ENCODE assay signal across 8 cellular contexts in the genomic region with DNA sequence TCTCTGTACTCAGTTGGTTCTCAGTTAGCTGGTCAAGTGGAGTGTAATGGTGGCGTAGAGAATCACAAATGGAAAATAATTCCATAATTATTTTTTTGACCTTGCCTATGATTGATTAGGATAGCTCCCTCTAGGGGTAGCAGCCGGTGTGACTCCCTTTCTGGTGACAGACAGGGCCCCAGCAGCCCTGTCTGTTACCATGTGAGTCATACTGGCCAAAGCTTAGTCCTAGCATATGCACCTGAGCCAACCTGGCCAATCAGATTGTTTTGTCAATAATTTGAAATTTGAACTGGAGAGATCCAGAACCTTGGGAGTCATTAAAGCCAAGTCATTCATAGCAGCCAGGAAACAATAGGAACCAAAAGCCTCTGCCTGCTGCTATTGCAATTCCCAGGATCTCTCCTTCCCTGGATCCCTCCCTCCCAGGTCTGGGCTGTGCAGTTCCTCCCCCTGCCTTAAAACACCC. TPM values are rescaled to one million over a fixed set of nuclear protein-coding genes. Genes with fewer than 3 reads are reported as not detected.
A peak's percentile ranks its signal among the peaks of the same experiment; 100 is the strongest.
DNase-seq lines count a peak whose midpoint lies in the region; ATAC-seq and TF ChIP-seq lines count a peak whose summit lies in the region.

No MANE protein-coding gene starts in this region.

- TF ChIP-seq CTCF in 22Rv1 (IDR thresholded peaks at IDR 0.05) (peak; percentile 91), epithelial cell of esophagus (IDR thresholded peaks at IDR 0.05; ENCODE audit: insufficient read depth, low read depth, low read length, missing control alignments) (peak; percentile 87)

- no peaks in the 10 kb centered on the region for H3K9me3 ChIP-seq in naive thymus-derived CD4-positive, alpha-beta T cell (ENCODE audit: control insufficient read depth in 2 of 3, low read length in 3 of 3)

- peak overlapping the region; percentile 98 for H3K27ac ChIP-seq in 22Rv1
- H3K27ac ChIP-seq in naive thymus-derived CD4-positive, alpha-beta T cell (ENCODE audit: low read depth, low read length), result no peak overlapping the region

- H3K9me3 Mint-ChIP-seq in naive thymus-derived CD4-positive, alpha-beta T cell, result no peaks in the 10 kb centered on the region
- no peaks in the 10 kb centered on the region for H3K9me3 Mint-ChIP-seq in stimulated activated effector memory CD8-positive, alpha-beta T cell treated with anti-CD3 and anti-CD28 coated beads, Interleukin-12 subunit alpha, Interleukin-12 subunit beta, amount 100 ng/mL, for 72 hours

- ATAC-seq in GM18502 (IDR thresholded peaks at IDR 0.05; ENCODE audit: poor library complexity, unreplicated experiment), result peak; percentile 67
- ATAC-seq in naive thymus-derived CD4-positive, alpha-beta T cell, result peak; percentile 88
- ATAC-seq in stimulated activated effector memory CD8-positive, alpha-beta T cell treated with anti-CD3 and anti-CD28 coated beads, Interleukin-12 subunit alpha, Interleukin-12 subunit beta, amount 100 ng/mL, for 72 hours, result peak; percentile 93

- H3K4me3 ChIP-seq in epithelial cell of esophagus (ENCODE audit: low read length), result no peak overlapping the region
- no peak overlapping the region for H3K4me3 ChIP-seq in naive thymus-derived CD4-positive, alpha-beta T cell (ENCODE audit: low read length)

- H3K4me1 Mint-ChIP-seq in naive thymus-derived CD4-positive, alpha-beta T cell, result peaks cover 41 to 74% (median 66%) of the 10 kb centered on the region in 7 donors
- H3K4me1 Mint-ChIP-seq in stimulated activated effector memory CD8-positive, alpha-beta T cell treated with anti-CD3 and anti-CD28 coated beads, Interleukin-12 subunit alpha, Interleukin-12 subunit beta, amount 100 ng/mL, for 72 hours, result peaks cover 53% of the 10 kb centered on the region

- POLR2A ChIA-PET in naive thymus-derived CD4-positive, alpha-beta T cell (lab: Charles Lee), result interaction anchor here (1.1 kb wide), 2 partner anchors 21 to 24 kb away, joined by 3 to 5 read pairs; a partner anchor contains a TSS

- TF ChIP-seq EP300 in Ishikawa (IDR thresholded peaks at IDR 0.05; ENCODE audit: borderline replicate concordance), result no peak; the same call in 1 of the 2 replicates

- H3K27me3 ChIP-seq in naive thymus-derived CD4-positive, alpha-beta T cell (ENCODE audit: control insufficient read depth in 2 of 2, insufficient read depth in 2 of 2, low read length in 2 of 2), result no peaks in the 10 kb centered on the region

- peaks cover 0 to 18% (median 9%) of the 10 kb centered on the region in 5 donors for H3K36me3 Mint-ChIP-seq in naive thymus-derived CD4-positive, alpha-beta T cell
- H3K36me3 Mint-ChIP-seq in stimulated activated effector memory CD8-positive, alpha-beta T cell treated with anti-CD3 and anti-CD28 coated beads, Interleukin-12 subunit alpha, Interleukin-12 subunit beta, amount 100 ng/mL, for 72 hours, result peaks cover 53% of the 10 kb centered on the region

- H3K27me3 Mint-ChIP-seq in naive thymus-derived CD4-positive, alpha-beta T cell, result no peaks in the 10 kb centered on the region

- peak overlapping the region in 7 of 9 donors; percentile 48 to 90 (median 72) for H3K27ac Mint-ChIP-seq in naive thymus-derived CD4-positive, alpha-beta T cell
- peak overlapping the region; percentile 73 for H3K27ac Mint-ChIP-seq in stimulated activated effector memory CD8-positive, alpha-beta T cell treated with anti-CD3 and anti-CD28 coated beads, Interleukin-12 subunit alpha, Interleukin-12 subunit beta, amount 100 ng/mL, for 72 hours

- CTCF ChIA-PET in naive thymus-derived CD4-positive, alpha-beta T cell (lab: Charles Lee), result interaction anchor here (0.6 to 11.9 kb wide), 12 partner anchors 8 to 578 kb away, joined by 3 to 126 read pairs (median 4); a partner anchor contains a TSS

- H3K36me3 ChIP-seq in naive thymus-derived CD4-positive, alpha-beta T cell (ENCODE audit: control insufficient read depth in 2 of 3, insufficient read depth in 3 of 3, low read length in 3 of 3), result peaks cover 0 to 28% (median 0%) of the 10 kb centered on the region in 3 experiments

- intact Hi-C loops in naive thymus-derived CD4-positive, alpha-beta T cell (cut with micrococcal nuclease), result loop anchor here in 1 of 2 donors (2.0 to 10.0 kb wide), 3 partner anchors 104 to 668 kb away; a partner anchor contains a TSS

- TF ChIP-seq RAD21 in Ishikawa (IDR thresholded peaks at IDR 0.05; ENCODE audit: low read depth), result peak; percentile 32; the same call in 1 of the 2 replicates

- H3K4me3 Mint-ChIP-seq in naive thymus-derived CD4-positive, alpha-beta T cell, result peak overlapping the region in 8 of 10 donors; percentile 2 to 80 (median 26)
- no peak overlapping the region for H3K4me3 Mint-ChIP-seq in stimulated activated effector memory CD8-positive, alpha-beta T cell treated with anti-CD3 and anti-CD28 coated beads, Interleukin-12 subunit alpha, Interleukin-12 subunit beta, amount 100 ng/mL, for 72 hours

- DNase-seq in OCI-M1 (lab: John Stamatoyannopoulos, UW), result peak; percentile 88
- peak; percentile 53 for DNase-seq in activated T-cell treated with anti-CD3 and anti-CD28 coated beads for 24 hours (ENCODE audit: low read depth)
- peak; percentile 95 for DNase-seq in epithelial cell of esophagus (ENCODE audit: low read depth)
- peak; percentile 29 to 68 (median 45) for DNase-seq in naive thymus-derived CD4-positive, alpha-beta T cell
- peak; percentile 52 to 85 for DNase-seq in stimulated activated effector memory CD8-positive, alpha-beta T cell treated with anti-CD3 and anti-CD28 coated beads, Interleukin-12 subunit alpha, Interleukin-12 subunit beta, amount 100 ng/mL, for 72 hours (ENCODE audit: low spot score in 2 of 2)

- peaks cover 28 to 46% of the 10 kb centered on the region in 2 donors for H3K4me1 ChIP-seq in naive thymus-derived CD4-positive, alpha-beta T cell (ENCODE audit: control insufficient read depth in 2 of 2, insufficient read depth in 2 of 2, low read length in 2 of 2)

TF ChIP-seq in Ishikawa, 13 proteins besides CTCF, POLR2A, EP300 and RAD21:
- TF ChIP-seq YY1 (IDR thresholded peaks at IDR 0.05; ENCODE audit: low read depth) (no peak), CREB1 (IDR thresholded peaks at IDR 0.05; ENCODE audit: low read depth) (no peak), TEAD4 (IDR thresholded peaks at IDR 0.05) (no peak), FOXM1 (IDR thresholded peaks at IDR 0.05; ENCODE audit: borderline replicate concordance, low read depth) (peak; percentile 91), ZBTB7A (IDR thresholded peaks at IDR 0.05; ENCODE audit: low read depth) (no peak), TAF1 (IDR thresholded peaks at IDR 0.05; ENCODE audit: low read depth) (no peak), CEBPB (IDR thresholded peaks at IDR 0.05) (0 out of 2 replicates have a peak, but pooled peaks have one; percentile 19), EGR1 (IDR thresholded peaks at IDR 0.05) (no peak), NFIC (IDR thresholded peaks at IDR 0.05) (no peak), TCF12 (IDR thresholded peaks at IDR 0.05; ENCODE audit: low read depth) (0 out of 2 replicates have a peak, but pooled peaks have one; percentile 14)
- TF ChIP-seq, protein P1, sequence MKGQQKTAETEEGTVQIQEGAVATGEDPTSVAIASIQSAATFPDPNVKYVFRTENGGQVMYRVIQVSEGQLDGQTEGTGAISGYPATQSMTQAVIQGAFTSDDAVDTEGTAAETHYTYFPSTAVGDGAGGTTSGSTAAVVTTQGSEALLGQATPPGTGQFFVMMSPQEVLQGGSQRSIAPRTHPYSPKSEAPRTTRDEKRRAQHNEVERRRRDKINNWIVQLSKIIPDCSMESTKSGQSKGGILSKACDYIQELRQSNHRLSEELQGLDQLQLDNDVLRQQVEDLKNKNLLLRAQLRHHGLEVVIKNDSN (IDR thresholded peaks at IDR 0.05), result peak; percentile 81
- TF ChIP-seq, protein P2, sequence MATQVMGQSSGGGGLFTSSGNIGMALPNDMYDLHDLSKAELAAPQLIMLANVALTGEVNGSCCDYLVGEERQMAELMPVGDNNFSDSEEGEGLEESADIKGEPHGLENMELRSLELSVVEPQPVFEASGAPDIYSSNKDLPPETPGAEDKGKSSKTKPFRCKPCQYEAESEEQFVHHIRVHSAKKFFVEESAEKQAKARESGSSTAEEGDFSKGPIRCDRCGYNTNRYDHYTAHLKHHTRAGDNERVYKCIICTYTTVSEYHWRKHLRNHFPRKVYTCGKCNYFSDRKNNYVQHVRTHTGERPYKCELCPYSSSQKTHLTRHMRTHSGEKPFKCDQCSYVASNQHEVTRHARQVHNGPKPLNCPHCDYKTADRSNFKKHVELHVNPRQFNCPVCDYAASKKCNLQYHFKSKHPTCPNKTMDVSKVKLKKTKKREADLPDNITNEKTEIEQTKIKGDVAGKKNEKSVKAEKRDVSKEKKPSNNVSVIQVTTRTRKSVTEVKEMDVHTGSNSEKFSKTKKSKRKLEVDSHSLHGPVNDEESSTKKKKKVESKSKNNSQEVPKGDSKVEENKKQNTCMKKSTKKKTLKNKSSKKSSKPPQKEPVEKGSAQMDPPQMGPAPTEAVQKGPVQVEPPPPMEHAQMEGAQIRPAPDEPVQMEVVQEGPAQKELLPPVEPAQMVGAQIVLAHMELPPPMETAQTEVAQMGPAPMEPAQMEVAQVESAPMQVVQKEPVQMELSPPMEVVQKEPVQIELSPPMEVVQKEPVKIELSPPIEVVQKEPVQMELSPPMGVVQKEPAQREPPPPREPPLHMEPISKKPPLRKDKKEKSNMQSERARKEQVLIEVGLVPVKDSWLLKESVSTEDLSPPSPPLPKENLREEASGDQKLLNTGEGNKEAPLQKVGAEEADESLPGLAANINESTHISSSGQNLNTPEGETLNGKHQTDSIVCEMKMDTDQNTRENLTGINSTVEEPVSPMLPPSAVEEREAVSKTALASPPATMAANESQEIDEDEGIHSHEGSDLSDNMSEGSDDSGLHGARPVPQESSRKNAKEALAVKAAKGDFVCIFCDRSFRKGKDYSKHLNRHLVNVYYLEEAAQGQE (IDR thresholded peaks at IDR 0.05; ENCODE audit: low read depth), result no peak
- TF ChIP-seq, protein P3, sequence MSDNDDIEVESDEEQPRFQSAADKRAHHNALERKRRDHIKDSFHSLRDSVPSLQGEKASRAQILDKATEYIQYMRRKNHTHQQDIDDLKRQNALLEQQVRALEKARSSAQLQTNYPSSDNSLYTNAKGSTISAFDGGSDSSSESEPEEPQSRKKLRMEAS (IDR thresholded peaks at IDR 0.05), result peak; percentile 38; the same call in 1 of the 2 replicates

RNA-seq across cellular contexts. Expression of a gene that starts 5.6 kb away (rescaled TPM):
- total RNA-seq in naive thymus-derived CD4-positive, alpha-beta T cell, result 10 to 100 TPM; 12.0 to 35.7 (median 14.1) TPM
- 10 to 100 TPM; 16.2 to 25.1 TPM for polyA plus RNA-seq in naive thymus-derived CD4-positive, alpha-beta T cell

RNA-seq across cellular contexts. Expression of a gene that starts 10.7 kb away (rescaled TPM):
- not detected for total RNA-seq in naive thymus-derived CD4-positive, alpha-beta T cell
- under 1 TPM in 1 of 2 donors, not detected in 1; 0.32 TPM for polyA plus RNA-seq in naive thymus-derived CD4-positive, alpha-beta T cell

RNA-seq across cellular contexts. Expression of a gene that starts 23.9 kb away (rescaled TPM):
- total RNA-seq in naive thymus-derived CD4-positive, alpha-beta T cell, result 100 to 1,000 TPM; 238 to 349 (median 276) TPM
- 10 to 100 TPM; 72.4 to 86.8 TPM for polyA plus RNA-seq in naive thymus-derived CD4-positive, alpha-beta T cell

RNA-seq across cellular contexts. Expression of a gene that starts 50.9 kb away (rescaled TPM):
- 10 to 100 TPM; 25.2 to 36.5 (median 30.8) TPM for total RNA-seq in naive thymus-derived CD4-positive, alpha-beta T cell
- polyA plus RNA-seq in naive thymus-derived CD4-positive, alpha-beta T cell, result 10 to 100 TPM in 1 of 2 donors, 1 to 10 TPM in 1; 7.9 to 15.6 TPM

Comparison
In these comparisons a context has a peak if more than half of its experiments do, and no peak if none do; other contexts are left out.
1. DNase-seq: peak in every context shown above with its lines; median percentile 95 in epithelial cell of esophagus; 88 in OCI-M1; 68 in stimulated activated effector memory CD8-positive, alpha-beta T cell treated with anti-CD3 and anti-CD28 coated beads, Interleukin-12 subunit alpha, Interleukin-12 subunit beta, amount 100 ng/mL, for 72 hours; 53 in activated T-cell treated with anti-CD3 and anti-CD28 coated beads for 24 hours; 45 in naive thymus-derived CD4-positive, alpha-beta T cell.